ENCODE assay signal across 24 cellular contexts in the genomic region with DNA sequence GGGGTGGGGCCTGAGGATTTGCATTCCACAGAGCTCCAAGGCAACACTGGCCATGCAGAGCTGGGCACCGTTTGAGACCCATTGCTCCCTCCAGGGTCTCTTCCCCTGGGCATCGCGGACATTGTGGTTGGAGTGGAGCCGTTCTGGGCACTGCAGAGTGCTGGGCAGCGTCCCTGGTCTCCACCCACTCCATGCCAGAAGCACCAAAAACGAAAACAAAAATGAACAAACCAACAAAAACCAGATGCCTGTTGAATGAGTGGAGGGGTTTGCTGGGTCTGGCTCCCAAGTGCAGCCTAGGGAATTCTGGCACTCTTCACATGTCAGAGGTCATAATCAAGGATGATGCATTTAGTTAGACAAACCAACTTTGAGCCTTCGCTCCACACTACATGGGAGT. TPM values are rescaled to one million over a fixed set of nuclear protein-coding genes. Genes with fewer than 3 reads are reported as not detected.
"Had no signal": no experiment of that assay in that cellular context is flagged by ENCODE, and none has a peak within 500 bp of the region (broad histone marks: within the 10 kb centered on the region; RNA-seq: fewer than 3 reads in every experiment).

No MANE protein-coding gene starts in this region.

- H3K36me3 ChIP-seq: cardiac muscle cell, SJCRH30 had no signal

- H3K27ac ChIP-seq: cardiac muscle cell, SJCRH30, VCaP had no signal

- ATAC-seq: activated T-cell treated with anti-CD3 and anti-CD28 coated beads, Interleukin-2, amount 50 U/mL, for 4 hours; Panc1; Right ventricle myocardium inferior; T-helper 17 cell had no signal

- H3K9me3 ChIP-seq: SJCRH30 had no signal

- DNase-seq: activated CD4-positive, alpha-beta memory T cell treated with anti-CD3 and anti-CD28 coated beads for 36 hours; activated CD4-positive, alpha-beta T cell treated with anti-CD3 and anti-CD28 coated beads, Interleukin-2, amount 10 ng/mL, durations not matched to agents 7 days and 5 days; activated CD4-positive, CD25-positive, alpha-beta regulatory T cell; activated CD8-positive, alpha-beta memory T cell treated with anti-CD3 and anti-CD28 coated beads for 24 hours; activated effector memory CD4-positive, alpha-beta T cell treated with anti-CD3 and anti-CD28 coated beads, Interleukin-2, amount 50 U/mL, for 16 hours; activated naive CD4-positive, alpha-beta T cell treated with Interleukin-2 at 50 U/mL for 16 hours; activated T-cell treated with anti-CD3 and anti-CD28 coated beads, Interleukin-2, amount 50 U/mL, for 4 hours; amygdala; MM.1S; NCI-H1105; NCI-H1436; NCI-H187; NCI-H2081; NCI-H510A treated with DMSO at 0.1 percent for 48 hours; NK-92 treated with Interleukin-12 subunit alpha and Interleukin-12 subunit beta, amount 100 ng/mL, for 24 hours; OCI-M1; RPMI8226; T-helper 17 cell; T1000 had no signal

- H3K27me3 ChIP-seq: cardiac muscle cell, SJCRH30 had no signal

- H3K4me3 ChIP-seq: cardiac muscle cell, SJCRH30 had no signal

RNA-seq across cellular contexts. Expression of gene WNT9B, which starts 17.9 kb away (rescaled TPM):
- total RNA-seq: activated CD4-positive, alpha-beta memory T cell treated with anti-CD3 and anti-CD28 coated beads for 36 hours; activated CD4-positive, alpha-beta T cell treated with anti-CD3 and anti-CD28 coated beads, Interleukin-2, amount 10 ng/mL, durations not matched to agents 7 days and 5 days; activated T-cell treated with anti-CD3 and anti-CD28 coated beads, Interleukin-2, amount 50 U/mL, for 4 hours; cardiac muscle cell; Right ventricle myocardium inferior; SJCRH30; T-helper 17 cell had no signal

RNA-seq across cellular contexts. Expression of gene WNT3, which starts 50.8 kb away (rescaled TPM):
- total RNA-seq: activated CD4-positive, alpha-beta T cell treated with anti-CD3 and anti-CD28 coated beads, Interleukin-2, amount 10 ng/mL, durations not matched to agents 7 days and 5 days; T-helper 17 cell had no signal
